Comparison of ENCODE assay signal across 24 cellular contexts in the genomic region with DNA sequence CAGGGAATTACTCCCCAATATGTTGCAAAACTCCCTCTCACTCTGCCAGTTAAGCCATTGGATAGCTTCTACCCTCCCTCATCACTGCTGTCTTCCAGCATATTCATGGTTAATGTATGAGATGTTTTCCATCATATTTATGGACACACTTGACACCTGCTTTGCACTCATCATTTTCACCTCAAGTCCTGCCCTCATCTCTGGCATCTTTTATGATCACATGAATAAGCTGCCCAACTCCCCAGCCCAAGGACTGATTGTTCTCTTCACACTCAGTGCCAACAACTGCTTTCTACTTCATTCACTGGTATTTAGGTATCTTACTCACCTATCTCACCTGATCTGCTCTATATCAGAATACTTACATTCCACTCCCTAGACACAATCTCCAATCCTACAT.
"Had no signal": no experiment of that assay in that cellular context is flagged by ENCODE, and none has a peak within 500 bp of the region (broad histone marks: within the 10 kb centered on the region; RNA-seq: fewer than 3 reads in every experiment).

No MANE protein-coding gene starts in this region.

- H3K4me2 ChIP-seq: neural progenitor cell had no signal

- H3K27ac ChIP-seq: neural progenitor cell, neutrophil, ovary, parathyroid adenoma, psoas muscle, right lobe of liver, sigmoid colon, stomach, thoracic aorta, thyroid gland, tibial nerve, upper lobe of left lung, vagina had no signal

- H3K27me3 ChIP-seq: neural progenitor cell, neutrophil, ovary, right lobe of liver, sigmoid colon, stomach, thyroid gland, tibial nerve, upper lobe of left lung, vagina had no signal

- DNase-seq: naive thymus-derived CD4-positive, alpha-beta T cell; natural killer cell; nucleus accumbens; ovary; posterior cingulate gyrus; psoas muscle; right lobe of liver; sigmoid colon; stimulated activated CD4-positive, alpha-beta T cell treated with anti-CD3 and anti-CD28 coated beads, Interleukin-15, amount 100 ng/mL, for 24 hours; stimulated activated CD4-positive, alpha-beta T cell treated with anti-CD3 and anti-CD28 coated beads, Interleukin-2, amount 100 ng/mL, for 24 hours; stimulated activated CD4-positive, alpha-beta T cell treated with anti-CD3 and anti-CD28 coated beads, Interleukin-2, amount 100 ng/mL, for 48 hours; stimulated activated CD4-positive, alpha-beta T cell treated with anti-CD3 and anti-CD28 coated beads, Interleukin-4, amount 100 ng/mL, for 24 hours; stimulated activated naive B cell treated with anti-CD40 and anti-IgM and Interleukin-4, amounts not matched to agents 10 μg/mL and 1 μg/mL and 100 μg/mL, for 72 hours; stimulated activated naive CD4-positive, alpha-beta T cell treated with Interleukin-2 at 50 U/mL for 16 hours; stomach; thyroid gland; upper lobe of left lung had no signal

- H3K9me3 ChIP-seq: neutrophil, ovary, psoas muscle, right lobe of liver, sigmoid colon, thoracic aorta, thyroid gland had no signal

- H3K4me3 ChIP-seq: neural progenitor cell, ovary, psoas muscle, right lobe of liver, sigmoid colon, stomach, thoracic aorta, thyroid gland, tibial nerve, upper lobe of left lung, vagina had no signal

- H3K4me1 ChIP-seq: neural progenitor cell, parathyroid adenoma, psoas muscle, right lobe of liver had no signal

- ATAC-seq: naive thymus-derived CD4-positive, alpha-beta T cell; natural killer cell; psoas muscle; right lobe of liver; stimulated activated effector memory CD8-positive, alpha-beta T cell treated with anti-CD3 and anti-CD28 coated beads, Interleukin-12 subunit alpha, Interleukin-12 subunit beta, amount 100 ng/mL, for 72 hours; stimulated activated naive B cell treated with anti-CD40 and anti-IgM and Interleukin-4, amounts not matched to agents 10 μg/mL and 1 μg/mL and 100 μg/mL, for 72 hours had no signal

- H3K9ac ChIP-seq: neural progenitor cell, parathyroid adenoma had no signal

- H2AFZ ChIP-seq: neural progenitor cell, parathyroid adenoma had no signal

- H3K36me3 ChIP-seq: neural progenitor cell, neutrophil, ovary, right lobe of liver, sigmoid colon, stomach, thoracic aorta, thyroid gland, tibial nerve, upper lobe of left lung, vagina had no signal
